ENCODE assay signal across 15 cellular contexts in the genomic region with DNA sequence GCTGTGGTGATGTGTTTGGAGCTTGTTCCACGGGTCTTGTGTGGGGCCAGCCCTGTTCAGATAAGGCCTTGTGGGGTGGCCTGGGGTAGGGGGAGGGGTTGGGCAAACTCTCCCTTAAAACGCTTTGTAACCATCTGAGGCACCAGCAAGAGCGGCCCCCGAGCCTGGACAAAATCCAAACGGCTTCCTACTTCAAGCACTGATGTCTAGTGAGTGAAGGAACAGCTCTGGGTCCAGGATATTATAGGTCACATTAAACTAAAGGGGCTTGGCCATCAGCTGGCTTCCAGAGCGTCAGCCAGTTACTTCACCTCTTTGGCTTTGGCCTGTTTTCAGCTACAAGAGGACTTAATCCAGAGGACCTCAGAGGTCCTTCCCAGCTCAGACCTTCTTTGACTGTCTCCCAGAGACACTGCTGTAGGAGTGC. TPM values are rescaled to one million over a fixed set of nuclear protein-coding genes. Genes with fewer than 3 reads are reported as not detected.
A peak's percentile ranks its signal among the peaks of the same experiment; 100 is the strongest.
DNase-seq lines count a peak whose midpoint lies in the region; ATAC-seq and TF ChIP-seq lines count a peak whose summit lies in the region.
"Had no signal": no experiment of that assay in that cellular context is flagged by ENCODE, and none has a peak within 500 bp of the region (broad histone marks: within the 10 kb centered on the region; RNA-seq: fewer than 3 reads in every experiment).

No MANE protein-coding gene starts in this region.

- H3K23ac ChIP-seq in IMR-90 (ENCODE audit: low read depth, low read length), result no peak overlapping the region

- H3K9me3 ChIP-seq in IMR-90 (ENCODE audit: control insufficient read depth, insufficient read depth, low read length) (no peaks in the 10 kb centered on the region), left lung (no peaks in the 10 kb centered on the region), Karpas-422 (ENCODE audit: low read length) (no peaks in the 10 kb centered on the region)

- no peaks in the 10 kb centered on the region for H3K9me3 Mint-ChIP-seq in stimulated activated memory B cell treated with anti-CD40 and anti-IgM and Interleukin-4, amounts not matched to agents 10 μg/mL and 1 μg/mL and 100 μg/mL, for 72 hours
- H3K9me3 Mint-ChIP-seq: activated T-helper 1 cell treated with anti-CD3 and anti-CD28 coated beads, Interleukin-12 subunit alpha, Interleukin-12 subunit beta, Interleukin-2, Interleukin-4 antibody, amounts not matched to agents 30 ng/mL and 10 ng/mL and 1 ng/mL, durations not matched to agents 14 hours and 24 hours and 36 hours; central memory CD8-positive, alpha-beta T cell; stimulated activated naive CD8-positive, alpha-beta T cell treated with anti-CD3 and anti-CD28 coated beads, Interleukin-15, Interleukin-2, amounts not matched to agents 100 ng/mL and 50 ng/mL, for 24 hours had no signal

- no peak overlapping the region for H2AK9ac ChIP-seq in IMR-90 (replicated peaks; ENCODE audit: low read depth, low read length, poor library complexity)

- H3K9ac ChIP-seq in IMR-90 (ENCODE audit: low read depth, low read length) (no peak overlapping the region), Karpas-422 (ENCODE audit: low read length) (no peak overlapping the region)

- H3K9me1 ChIP-seq in IMR-90 (ENCODE audit: insufficient read depth, low read length), result peaks cover 8% of the 10 kb centered on the region; the same call in 1 of the 2 replicates

- no peak overlapping the region for H3K14ac ChIP-seq in IMR-90 (replicated peaks; ENCODE audit: low read depth, low read length)

- H3K27me3 ChIP-seq in IMR-90 (ENCODE audit: control insufficient read depth, insufficient read depth, low read length) (no peaks in the 10 kb centered on the region), left lung (no peaks in the 10 kb centered on the region), Karpas-422 (ENCODE audit: low read length) (no peaks in the 10 kb centered on the region)

- TF ChIP-seq POLR2A in IMR-90 (IDR thresholded peaks at IDR 0.05; ENCODE audit: low read depth, low read length), result no peak

- CTCF ChIA-PET in IMR-90 (lab: Yijun Ruan, JAX), result interaction anchor here (1.0 kb wide), 1 partner anchor 10 kb away, joined by 5 read pairs; no protein-coding TSS in a partner anchor

- no peak for TF ChIP-seq RAD21 in IMR-90 (IDR thresholded peaks at IDR 0.05; ENCODE audit: low read length)

- H3K9me2 ChIP-seq in Karpas-422 (replicated peaks; ENCODE audit: insufficient read depth, low read length), result no peaks in the 10 kb centered on the region

- no peak overlapping the region for H2BK15ac ChIP-seq in IMR-90 (ENCODE audit: low read depth, low read length)

- H4K20me1 ChIP-seq in IMR-90 (ENCODE audit: insufficient read depth, low read length) (no peaks in the 10 kb centered on the region), Karpas-422 (ENCODE audit: insufficient read depth, low read depth, low read length) (no peaks in the 10 kb centered on the region)

- H3K4me2 ChIP-seq in IMR-90 (ENCODE audit: low read depth, low read length) (no peak overlapping the region), Karpas-422 (ENCODE audit: low read depth, low read length, poor library complexity, severe bottlenecking) (no peak overlapping the region)

- H3K27ac ChIP-seq in IMR-90 (ENCODE audit: insufficient read depth, low read length) (no peak overlapping the region), left lung (peak overlapping the region in 1 of 2 donors; percentile 44), Karpas-422 (ENCODE audit: low read length) (no peak overlapping the region)

- 29% methylated on average over 1 of the region's 6 CpGs; no CpG with 5 or more reads in 1 of the 2 experiments for WGBS in IMR-90 (ENCODE audit: extremely low coverage in 2 of 2, insufficient read length in 1 of 2), 2 experiments

- no peak overlapping the region for H2AFZ ChIP-seq in IMR-90 (replicated peaks; ENCODE audit: low read length, poor library complexity)
- no peak overlapping the region for H2AFZ ChIP-seq in Karpas-422 (ENCODE audit: low read length)

- H4K91ac ChIP-seq in IMR-90 (ENCODE audit: insufficient read depth, low read depth, low read length), result no peak overlapping the region

- H3K36me3 ChIP-seq in IMR-90 (ENCODE audit: control insufficient read depth, insufficient read depth, low read length), result peaks cover 39% of the 10 kb centered on the region
- peaks cover 0 to 21% of the 10 kb centered on the region in 2 donors for H3K36me3 ChIP-seq in left lung
- H3K36me3 ChIP-seq in Karpas-422 (ENCODE audit: insufficient read depth, low read length), result no peaks in the 10 kb centered on the region

- no peak overlapping the region for H3K4me3 Mint-ChIP-seq in stimulated activated memory B cell treated with anti-CD40 and anti-IgM and Interleukin-4, amounts not matched to agents 10 μg/mL and 1 μg/mL and 100 μg/mL, for 72 hours
- H3K4me3 Mint-ChIP-seq: activated T-helper 1 cell treated with anti-CD3 and anti-CD28 coated beads, Interleukin-12 subunit alpha, Interleukin-12 subunit beta, Interleukin-2, Interleukin-4 antibody, amounts not matched to agents 30 ng/mL and 10 ng/mL and 1 ng/mL, durations not matched to agents 14 hours and 24 hours and 36 hours; central memory CD8-positive, alpha-beta T cell; stimulated activated naive CD8-positive, alpha-beta T cell treated with anti-CD3 and anti-CD28 coated beads, Interleukin-15, Interleukin-2, amounts not matched to agents 100 ng/mL and 50 ng/mL, for 24 hours had no signal

- no peak overlapping the region for H2BK120ac ChIP-seq in IMR-90 (ENCODE audit: low read depth, low read length)

- dilution Hi-C loops in IMR-90 (cut with HindIII; ENCODE audit: low sequenced_read_pairs, unreplicated experiment), result no loop called here

- H3K4ac ChIP-seq in IMR-90 (ENCODE audit: low read depth, low read length), result no peak overlapping the region

- no peaks in the 10 kb centered on the region for H3K27me3 Mint-ChIP-seq in stimulated activated memory B cell treated with anti-CD40 and anti-IgM and Interleukin-4, amounts not matched to agents 10 μg/mL and 1 μg/mL and 100 μg/mL, for 72 hours
- H3K27me3 Mint-ChIP-seq: central memory CD8-positive, alpha-beta T cell; stimulated activated naive CD8-positive, alpha-beta T cell treated with anti-CD3 and anti-CD28 coated beads, Interleukin-15, Interleukin-2, amounts not matched to agents 100 ng/mL and 50 ng/mL, for 24 hours had no signal

- H2BK5ac ChIP-seq in IMR-90 (ENCODE audit: low read depth, low read length, poor library complexity, severe bottlenecking), result no peak overlapping the region

- BruUV-seq in IMR-90 (replicated peaks; lab: Mats Ljungman, UMichigan), result no TSS peak

- peaks cover 17% of the 10 kb centered on the region for H3K36me3 Mint-ChIP-seq in stimulated activated memory B cell treated with anti-CD40 and anti-IgM and Interleukin-4, amounts not matched to agents 10 μg/mL and 1 μg/mL and 100 μg/mL, for 72 hours

- DNase-seq in IMR-90 (no peak), choroid plexus epithelial cell (ENCODE audit: low read depth) (peak; percentile 53), left lung (no peak), Karpas-422 (no peak), NCI-H2196 treated with DMSO at 0.1 percent for 48 hours (lab: John Stamatoyannopoulos, UW; ENCODE audit: unreplicated experiment) (no peak), NCI-H128 (lab: John Stamatoyannopoulos, UW; ENCODE audit: unreplicated experiment) (no peak)
- DNase-seq: DMS153; nucleus accumbens; stimulated activated CD4-positive, alpha-beta T cell treated with anti-CD3 and anti-CD28 coated beads, Interleukin-4, amount 100 ng/mL, for 1 hour had no signal

- TF ChIP-seq CTCF in IMR-90 (conservative IDR thresholded peaks at IDR 0.05; ENCODE audit: low read depth, low read length) (no peak), choroid plexus epithelial cell (conservative IDR thresholded peaks at IDR 0.05; ENCODE audit: low read depth, low read length) (no peak), left lung (IDR thresholded peaks at IDR 0.05) (no peak)

- 0 out of 2 replicates have a peak, but pooled peaks have one; percentile 38 for ATAC-seq in IMR-90 (ENCODE audit: low read depth)
- ATAC-seq in left lung, result peak; percentile 4
- no peak for ATAC-seq in stimulated activated memory B cell treated with anti-CD40 and anti-IgM and Interleukin-4, amounts not matched to agents 10 μg/mL and 1 μg/mL and 100 μg/mL, for 72 hours
- no peak for ATAC-seq in GM18870 (IDR thresholded peaks at IDR 0.05; ENCODE audit: unreplicated experiment)

- POLR2A ChIA-PET in IMR-90 (lab: Charles Lee; ENCODE audit: unreplicated experiment), result interaction anchor here (0.7 kb wide), 1 partner anchor 59 kb away, joined by 3 read pairs; no protein-coding TSS in a partner anchor

- intact Hi-C loops in IMR-90 (cut with micrococcal nuclease) (no loop called here), left lung (cut with DNase I) (loop anchor here (5.0 to 10.0 kb wide), 2 partner anchors 46 to 49 kb away; partner anchors contain the start of gene WDR81 (in 1 of the 2))

- 0 out of 4 replicates have a peak, but pooled peaks cover 0 to 3% of the 10 kb centered on the region in 2 experiments for H3K79me1 ChIP-seq in IMR-90 (ENCODE audit: low read depth in 1 of 2, low read length in 2 of 2)

- in situ Hi-C loops in IMR-90 (cut with MboI; ENCODE audit: low sequenced_read_pairs), result no loop called here

- peaks cover 35% of the 10 kb centered on the region for H3K4me1 Mint-ChIP-seq in stimulated activated memory B cell treated with anti-CD40 and anti-IgM and Interleukin-4, amounts not matched to agents 10 μg/mL and 1 μg/mL and 100 μg/mL, for 72 hours

- H3K4me1 ChIP-seq in IMR-90 (ENCODE audit: control insufficient read depth, insufficient read depth, low read length) (peaks cover 4% of the 10 kb centered on the region), left lung (peaks cover 13 to 48% of the 10 kb centered on the region in 2 donors), Karpas-422 (ENCODE audit: low read length) (peaks cover 29% of the 10 kb centered on the region)

- peak overlapping the region; percentile 57 for H3K27ac Mint-ChIP-seq in stimulated activated memory B cell treated with anti-CD40 and anti-IgM and Interleukin-4, amounts not matched to agents 10 μg/mL and 1 μg/mL and 100 μg/mL, for 72 hours
- H3K27ac Mint-ChIP-seq: activated T-helper 1 cell treated with anti-CD3 and anti-CD28 coated beads, Interleukin-12 subunit alpha, Interleukin-12 subunit beta, Interleukin-2, Interleukin-4 antibody, amounts not matched to agents 30 ng/mL and 10 ng/mL and 1 ng/mL, durations not matched to agents 14 hours and 24 hours and 36 hours; stimulated activated naive CD8-positive, alpha-beta T cell treated with anti-CD3 and anti-CD28 coated beads, Interleukin-15, Interleukin-2, amounts not matched to agents 100 ng/mL and 50 ng/mL, for 24 hours had no signal

- no peak overlapping the region for H3K4me3 ChIP-seq in IMR-90 (ENCODE audit: insufficient read depth, low read depth, low read length)
- H3K4me3 ChIP-seq in choroid plexus epithelial cell (ENCODE audit: low read depth, low read length), result no peak overlapping the region
- no peak overlapping the region for H3K4me3 ChIP-seq in left lung
- H3K4me3 ChIP-seq in Karpas-422 (ENCODE audit: low read length), result no peak overlapping the region

- no peak overlapping the region for H3K18ac ChIP-seq in IMR-90 (ENCODE audit: low read depth, low read length)

- no peak overlapping the region for H3K56ac ChIP-seq in IMR-90 (ENCODE audit: extremely low read depth, insufficient read depth, low read length)

- no peak overlapping the region for H4K5ac ChIP-seq in IMR-90 (ENCODE audit: low read depth, low read length)

- no peaks in the 10 kb centered on the region for H3K79me2 ChIP-seq in Karpas-422 (ENCODE audit: low read length)

- peak overlapping the region; percentile 23; the same call in 1 of the 2 replicates for H2AK5ac ChIP-seq in IMR-90 (ENCODE audit: low read depth, low read length)

- no peak overlapping the region for H2BK20ac ChIP-seq in IMR-90 (ENCODE audit: low read depth, low read length)

- no peak overlapping the region for H4K8ac ChIP-seq in IMR-90 (ENCODE audit: low read depth in 2 of 2, low read length in 2 of 2)

RNA-seq across cellular contexts. Expression of gene SERPINF1, which starts 11.9 kb away (rescaled TPM):
- 11.7 and 15.6 TPM in 2 replicates for total RNA-seq in IMR-90 (2012; rRNA removed)
- polyA plus RNA-seq in IMR-90 (2012; rRNA removed), result 90.2 and 94.3 TPM in 2 replicates
- polyA plus RNA-seq in IMR-90 (2012; cell fraction: cytosol; rRNA removed), result 104 and 232 TPM in 2 replicates
- polyA plus RNA-seq in IMR-90 (2012; cell fraction: nucleus; rRNA removed; ENCODE audit: low replicate concordance), result 61.8 and 102 TPM in 2 replicates
- total RNA-seq in left lung, result 100 to 1,000 TPM; 218 to 224 TPM
- 45.5 and 62.2 TPM in 2 replicates for total RNA-seq in Karpas-422 (2014; rRNA removed; shearing (Covaris generic); ENCODE audit: low replicate concordance)
- total RNA-seq: activated T-helper 1 cell treated with anti-CD3 and anti-CD28 coated beads, Interleukin-12 subunit alpha, Interleukin-12 subunit beta, Interleukin-2, Interleukin-4 antibody, amounts not matched to agents 30 ng/mL and 10 ng/mL and 1 ng/mL, durations not matched to agents 14 hours and 24 hours and 36 hours; NCI-H460 had no signal

RNA-seq across cellular contexts. Expression of gene SERPINF2, which starts 31.1 kb away (rescaled TPM):
- total RNA-seq in IMR-90 (2012; rRNA removed) (not detected in 2 replicates), left lung (10 to 100 TPM in 1 of 2 donors, 1 to 10 TPM in 1; 4.2 to 32.6 TPM)
- polyA plus RNA-seq in IMR-90 (2012; rRNA removed), result not detected in 2 replicates
- polyA plus RNA-seq in IMR-90 (2012; cell fraction: cytosol; rRNA removed), result 0.02 TPM in 1 of 2 replicates, not detected in the other
- 0.08 and 0.17 TPM in 2 replicates for polyA plus RNA-seq in IMR-90 (2012; cell fraction: nucleus; rRNA removed; ENCODE audit: low replicate concordance)
- total RNA-seq in Karpas-422 (2014; rRNA removed; shearing (Covaris generic); ENCODE audit: low replicate concordance), result 0.19 and 0.32 TPM in 2 replicates
- total RNA-seq: NCI-H460 had no signal

RNA-seq across cellular contexts. Expression of gene WDR81, which starts 49.3 kb away (rescaled TPM):
- total RNA-seq in IMR-90 (2012; rRNA removed), result 3.0 and 3.9 TPM in 2 replicates
- 8.4 and 10.4 TPM in 2 replicates for polyA plus RNA-seq in IMR-90 (2012; rRNA removed)
- 4.5 and 7.7 TPM in 2 replicates for polyA plus RNA-seq in IMR-90 (2012; cell fraction: cytosol; rRNA removed)
- 21.3 and 52.6 TPM in 2 replicates for polyA plus RNA-seq in IMR-90 (2012; cell fraction: nucleus; rRNA removed; ENCODE audit: low replicate concordance)
- total RNA-seq in left lung, result 10 to 100 TPM; 31.8 to 44.2 TPM
- 11.7 and 28.9 TPM in 2 replicates for total RNA-seq in Karpas-422 (2014; rRNA removed; shearing (Covaris generic); ENCODE audit: low replicate concordance)

RNA-seq across cellular contexts. Expression of gene SMYD4, which starts 55.9 kb away (rescaled TPM):
- 6.7 and 7.2 TPM in 2 replicates for total RNA-seq in IMR-90 (2012; rRNA removed)
- polyA plus RNA-seq in IMR-90 (2012; rRNA removed), result 4.3 and 5.3 TPM in 2 replicates
- polyA plus RNA-seq in IMR-90 (2012; cell fraction: cytosol; rRNA removed), result 1.9 and 2.0 TPM in 2 replicates
- polyA plus RNA-seq in IMR-90 (2012; cell fraction: nucleus; rRNA removed; ENCODE audit: low replicate concordance), result 6.4 and 12.5 TPM in 2 replicates
- total RNA-seq in left lung, result 10 to 100 TPM; 13.3 to 16.6 TPM
- total RNA-seq in Karpas-422 (2014; rRNA removed; shearing (Covaris generic); ENCODE audit: low replicate concordance), result 13.9 and 23.2 TPM in 2 replicates

RNA-seq across cellular contexts. Expression of gene RPA1, which starts 56.0 kb away (rescaled TPM):
- 32.8 and 38.4 TPM in 2 replicates for total RNA-seq in IMR-90 (2012; rRNA removed)
- 44.3 and 48.2 TPM in 2 replicates for polyA plus RNA-seq in IMR-90 (2012; rRNA removed)
- polyA plus RNA-seq in IMR-90 (2012; cell fraction: cytosol; rRNA removed), result 20.4 and 27.8 TPM in 2 replicates
- polyA plus RNA-seq in IMR-90 (2012; cell fraction: nucleus; rRNA removed; ENCODE audit: low replicate concordance), result 15.2 and 33.0 TPM in 2 replicates
- total RNA-seq in left lung, result 10 to 100 TPM; 73.4 to 80.2 TPM
- 40.4 and 63.9 TPM in 2 replicates for total RNA-seq in Karpas-422 (2014; rRNA removed; shearing (Covaris generic); ENCODE audit: low replicate concordance)

Comparison
In these comparisons a context has a peak if more than half of its experiments do, and no peak if none do; other contexts are left out.
1. ATAC-seq: peak in IMR-90 (single experiment) and left lung (single experiment); none in stimulated activated memory B cell treated with anti-CD40 and anti-IgM and Interleukin-4, amounts not matched to agents 10 μg/mL and 1 μg/mL and 100 μg/mL, for 72 hours (single experiment) and GM18870 (single experiment).